31 cellular contexts compared by ENCODE assay signal in the genomic region with DNA sequence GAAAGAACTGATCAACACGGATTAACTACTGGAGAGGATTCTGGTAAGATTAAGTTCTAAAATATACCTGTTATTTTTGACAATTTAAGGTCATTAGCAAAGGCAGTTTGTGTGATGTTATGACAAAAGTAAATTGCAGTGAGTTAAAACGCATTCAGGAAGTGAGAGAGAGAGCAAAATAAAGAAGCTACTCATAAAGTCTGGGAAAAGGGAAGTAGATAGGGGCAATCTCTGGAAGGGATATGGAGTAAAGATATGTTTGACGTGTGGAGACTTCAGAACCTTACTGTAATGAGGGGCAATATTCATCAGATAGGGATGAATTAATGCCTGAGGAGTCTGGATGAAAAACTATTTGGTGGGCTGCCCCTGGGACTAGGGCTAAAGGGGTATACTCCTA. TPM values are rescaled to one million over a fixed set of nuclear protein-coding genes. Genes with fewer than 3 reads are reported as not detected.
"Had no signal": no experiment of that assay in that cellular context is flagged by ENCODE, and none has a peak within 500 bp of the region (broad histone marks: within the 10 kb centered on the region; RNA-seq: fewer than 3 reads in every experiment).

No MANE protein-coding gene starts in this region.

- H3K36me3 ChIP-seq: ascending aorta had no signal

- DNase-seq: activated CD4-positive, alpha-beta T cell treated with anti-CD3 and anti-CD28 coated beads for 48 hours; activated CD4-positive, alpha-beta T cell treated with anti-CD3 and anti-CD28 coated beads, Interleukin-2, amount 50 U/mL, for 48 hours; activated effector memory CD4-positive, alpha-beta T cell treated with anti-CD3 and anti-CD28 coated beads, Interleukin-2, amount 50 U/mL, for 16 hours; activated naive CD4-positive, alpha-beta T cell treated with Interleukin-2 at 50 U/mL for 16 hours; activated naive CD8-positive, alpha-beta T cell treated with anti-CD3 and anti-CD28 coated beads, Interleukin-2, amount 50 U/mL, for 24 hours; activated T-cell treated with anti-CD3 and anti-CD28 coated beads, Interleukin-2, amount 50 U/mL, for 4 hours; amniotic stem cell; body of pancreas; central memory CD4-positive, alpha-beta T cell; IMR-90; KG1; NCI-H1092; NCI-H2029; NCI-H2107; NCI-H2171 treated with DMSO at 0.1 percent for 48 hours; NCI-H226; NCI-H526; NK-92 treated with Interleukin-12 subunit alpha and Interleukin-12 subunit beta, amount 100 ng/mL, for 24 hours; PC-9; SHP77 treated with DMSO at 0.1 percent for 48 hours; T-cell; T-helper 2 cell; T1000 had no signal

- H3K9me3 Mint-ChIP-seq: activated naive CD4-positive, alpha-beta T cell treated with anti-CD3 and anti-CD28 coated beads, Interleukin-2, amount 50 U/mL, for 72 hours; activated naive CD8-positive, alpha-beta T cell treated with anti-CD3 and anti-CD28 coated beads, Interleukin-2, amount 50 U/mL, for 24 hours; activated T-cell treated with anti-CD3 and anti-CD28 coated beads, Interleukin-2, amount 50 U/mL, for 4 hours had no signal

- H3K27ac ChIP-seq: ascending aorta, body of pancreas, PC-9, SK-N-MC had no signal

- H3K4me1 Mint-ChIP-seq: activated naive CD8-positive, alpha-beta T cell treated with anti-CD3 and anti-CD28 coated beads, Interleukin-2, amount 50 U/mL, for 24 hours; T-cell had no signal

- H3K9me3 ChIP-seq: ascending aorta, body of pancreas had no signal

- H3K27ac Mint-ChIP-seq: activated naive CD4-positive, alpha-beta T cell treated with anti-CD3 and anti-CD28 coated beads, Interleukin-2, amount 50 U/mL, for 72 hours; activated naive CD8-positive, alpha-beta T cell treated with anti-CD3 and anti-CD28 coated beads, Interleukin-2, amount 50 U/mL, for 24 hours; T-cell had no signal

- H3K27me3 ChIP-seq: ascending aorta, body of pancreas had no signal

- H3K4me3 Mint-ChIP-seq: activated naive CD8-positive, alpha-beta T cell treated with anti-CD3 and anti-CD28 coated beads, Interleukin-2, amount 50 U/mL, for 24 hours; activated T-cell treated with anti-CD3 and anti-CD28 coated beads, Interleukin-2, amount 50 U/mL, for 4 hours; T-cell had no signal

- H3K4me3 ChIP-seq: ascending aorta, body of pancreas, PC-9, SK-N-MC had no signal

- H3K4me1 ChIP-seq: ascending aorta, body of pancreas had no signal

- H3K36me3 Mint-ChIP-seq: activated naive CD4-positive, alpha-beta T cell treated with anti-CD3 and anti-CD28 coated beads, Interleukin-2, amount 50 U/mL, for 72 hours; T-cell had no signal

RNA-seq across cellular contexts. Expression of a gene that starts 16.8 kb away (rescaled TPM):
- total RNA-seq: activated naive CD4-positive, alpha-beta T cell treated with anti-CD3 and anti-CD28 coated beads, Interleukin-2, amount 50 U/mL, for 72 hours; activated T-cell treated with anti-CD3 and anti-CD28 coated beads, Interleukin-2, amount 50 U/mL, for 4 hours; ascending aorta; body of pancreas; bronchial epithelial cell; chondrocyte; IMR-90; LHCN-M2; MCF 10A; NCI-H460; PC-9; T-cell had no signal
- polyA plus RNA-seq: IMR-90 had no signal

RNA-seq across cellular contexts. Expression of a gene that starts 45.9 kb away (rescaled TPM):
- total RNA-seq: activated naive CD4-positive, alpha-beta T cell treated with anti-CD3 and anti-CD28 coated beads, Interleukin-2, amount 50 U/mL, for 72 hours; activated T-cell treated with anti-CD3 and anti-CD28 coated beads, Interleukin-2, amount 50 U/mL, for 4 hours; ascending aorta; body of pancreas; bronchial epithelial cell; chondrocyte; IMR-90; LHCN-M2; MCF 10A; NCI-H460; PC-9; T-cell had no signal
- polyA plus RNA-seq: IMR-90 had no signal
